In genomic region chr15:47717036-47717611, GRCh38 we compare ENCODE assay signal across 8 cellular contexts. TPM values are rescaled to one million over a fixed set of nuclear protein-coding genes. Genes with fewer than 3 reads are reported as not detected.
A peak's percentile ranks its signal among the peaks of the same experiment; 100 is the strongest.
DNase-seq lines count a peak whose midpoint lies in the region; ATAC-seq and TF ChIP-seq lines count a peak whose summit lies in the region.

A gene with protein sequence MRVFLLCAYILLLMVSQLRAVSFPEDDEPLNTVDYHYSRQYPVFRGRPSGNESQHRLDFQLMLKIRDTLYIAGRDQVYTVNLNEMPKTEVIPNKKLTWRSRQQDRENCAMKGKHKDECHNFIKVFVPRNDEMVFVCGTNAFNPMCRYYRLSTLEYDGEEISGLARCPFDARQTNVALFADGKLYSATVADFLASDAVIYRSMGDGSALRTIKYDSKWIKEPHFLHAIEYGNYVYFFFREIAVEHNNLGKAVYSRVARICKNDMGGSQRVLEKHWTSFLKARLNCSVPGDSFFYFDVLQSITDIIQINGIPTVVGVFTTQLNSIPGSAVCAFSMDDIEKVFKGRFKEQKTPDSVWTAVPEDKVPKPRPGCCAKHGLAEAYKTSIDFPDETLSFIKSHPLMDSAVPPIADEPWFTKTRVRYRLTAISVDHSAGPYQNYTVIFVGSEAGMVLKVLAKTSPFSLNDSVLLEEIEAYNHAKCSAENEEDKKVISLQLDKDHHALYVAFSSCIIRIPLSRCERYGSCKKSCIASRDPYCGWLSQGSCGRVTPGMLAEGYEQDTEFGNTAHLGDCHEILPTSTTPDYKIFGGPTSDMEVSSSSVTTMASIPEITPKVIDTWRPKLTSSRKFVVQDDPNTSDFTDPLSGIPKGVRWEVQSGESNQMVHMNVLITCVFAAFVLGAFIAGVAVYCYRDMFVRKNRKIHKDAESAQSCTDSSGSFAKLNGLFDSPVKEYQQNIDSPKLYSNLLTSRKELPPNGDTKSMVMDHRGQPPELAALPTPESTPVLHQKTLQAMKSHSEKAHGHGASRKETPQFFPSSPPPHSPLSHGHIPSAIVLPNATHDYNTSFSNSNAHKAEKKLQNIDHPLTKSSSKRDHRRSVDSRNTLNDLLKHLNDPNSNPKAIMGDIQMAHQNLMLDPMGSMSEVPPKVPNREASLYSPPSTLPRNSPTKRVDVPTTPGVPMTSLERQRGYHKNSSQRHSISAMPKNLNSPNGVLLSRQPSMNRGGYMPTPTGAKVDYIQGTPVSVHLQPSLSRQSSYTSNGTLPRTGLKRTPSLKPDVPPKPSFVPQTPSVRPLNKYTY (plus strand): TSS chr15:47717505. CDS start chr15:47759799, 42,294 bp downstream.

- H3K4me1 ChIP-seq in HAP-1, result peaks cover 29% of the 10 kb centered on the region

- no peaks in the 10 kb centered on the region for H3K36me3 ChIP-seq in HAP-1 (replicated peaks)

- TF ChIP-seq CTCF in dorsolateral prefrontal cortex (IDR thresholded peaks at IDR 0.05 in 54 of 56, conservative IDR thresholded peaks at IDR 0.05 in 2 of 56; ENCODE audit: low read depth in 1 of 56, partially characterized antibody in 56 of 56), result peak in 49 of 56 donors; percentile 5 to 75 (median 51)

- peaks cover 60% of the 10 kb centered on the region for H3K27me3 Mint-ChIP-seq in stimulated activated memory B cell treated with anti-CD40 and anti-IgM and Interleukin-4, amounts not matched to agents 10 μg/mL and 1 μg/mL and 100 μg/mL, for 72 hours
- peaks cover 42% of the 10 kb centered on the region for H3K27me3 Mint-ChIP-seq in activated CD8-positive, alpha-beta T cell treated with anti-CD3 and anti-CD28 coated beads, Interleukin-2, amount 10 ng/mL, durations not matched to agents 7 days and 5 days (ENCODE audit: low read depth)

- H3K36me3 Mint-ChIP-seq in stimulated activated memory B cell treated with anti-CD40 and anti-IgM and Interleukin-4, amounts not matched to agents 10 μg/mL and 1 μg/mL and 100 μg/mL, for 72 hours, result no peaks in the 10 kb centered on the region
- no peaks in the 10 kb centered on the region for H3K36me3 Mint-ChIP-seq in activated CD8-positive, alpha-beta T cell treated with anti-CD3 and anti-CD28 coated beads, Interleukin-2, amount 10 ng/mL, durations not matched to agents 7 days and 5 days (ENCODE audit: low read depth)

- peak within 1 kb of the TSS; percentile 53 for H3K4me3 ChIP-seq in HAP-1
- peak within 1 kb of the TSS; percentile 59 to 97 (median 85) for H3K4me3 ChIP-seq in dorsolateral prefrontal cortex

- H3K27ac ChIP-seq in dorsolateral prefrontal cortex, result peak within 1 kb of the TSS; percentile 85 to 98 (median 96)

- H3K27me3 ChIP-seq in HAP-1 (ENCODE audit: low read depth) (no peaks in the 10 kb centered on the region), dorsolateral prefrontal cortex (no peaks in the 10 kb centered on the region)

- ATAC-seq in left colon (peak; percentile 83), GM18858 (IDR thresholded peaks at IDR 0.05; ENCODE audit: unreplicated experiment) (no peak), GM18519 (IDR thresholded peaks at IDR 0.05; ENCODE audit: low FRiP score, unreplicated experiment) (no peak)
- no peak for ATAC-seq in stimulated activated memory B cell treated with anti-CD40 and anti-IgM and Interleukin-4, amounts not matched to agents 10 μg/mL and 1 μg/mL and 100 μg/mL, for 72 hours
- ATAC-seq in activated CD8-positive, alpha-beta T cell treated with anti-CD3 and anti-CD28 coated beads, Interleukin-2, amount 10 ng/mL, durations not matched to agents 7 days and 5 days, result no peak

- H3K27ac Mint-ChIP-seq in stimulated activated memory B cell treated with anti-CD40 and anti-IgM and Interleukin-4, amounts not matched to agents 10 μg/mL and 1 μg/mL and 100 μg/mL, for 72 hours, result no peak within 1 kb of the TSS
- H3K27ac Mint-ChIP-seq in activated CD8-positive, alpha-beta T cell treated with anti-CD3 and anti-CD28 coated beads, Interleukin-2, amount 10 ng/mL, durations not matched to agents 7 days and 5 days, result no peak within 1 kb of the TSS

- DNase-seq in HAP-1 (ENCODE audit: low spot score in 2 of 2) (peak; percentile 87 to 90), NCI-H524 treated with DMSO at 0.1 percent for 48 hours (lab: John Stamatoyannopoulos, UW) (peak; percentile 94), dorsolateral prefrontal cortex (peak; percentile 24 to 87 (median 78)), left colon (peak; percentile 59 to 77)
- DNase-seq in activated CD8-positive, alpha-beta T cell treated with anti-CD3 and anti-CD28 coated beads, Interleukin-2, amount 10 ng/mL, durations not matched to agents 7 days and 5 days, result no peak

- peaks cover 6% of the 10 kb centered on the region for H3K4me1 Mint-ChIP-seq in stimulated activated memory B cell treated with anti-CD40 and anti-IgM and Interleukin-4, amounts not matched to agents 10 μg/mL and 1 μg/mL and 100 μg/mL, for 72 hours
- H3K4me1 Mint-ChIP-seq in activated CD8-positive, alpha-beta T cell treated with anti-CD3 and anti-CD28 coated beads, Interleukin-2, amount 10 ng/mL, durations not matched to agents 7 days and 5 days (ENCODE audit: low read depth), result peaks cover 3% of the 10 kb centered on the region

- in situ Hi-C loops in HAP-1 (cut with MboI; ENCODE audit: low sequenced_read_pairs), result loop anchor here (25.0 kb wide), 2 partner anchors 270 to 570 kb away; no protein-coding TSS in a partner anchor

- H3K4me3 Mint-ChIP-seq in stimulated activated memory B cell treated with anti-CD40 and anti-IgM and Interleukin-4, amounts not matched to agents 10 μg/mL and 1 μg/mL and 100 μg/mL, for 72 hours, result peak within 1 kb of the TSS; percentile 39
- no peak within 1 kb of the TSS for H3K4me3 Mint-ChIP-seq in activated CD8-positive, alpha-beta T cell treated with anti-CD3 and anti-CD28 coated beads, Interleukin-2, amount 10 ng/mL, durations not matched to agents 7 days and 5 days

- POLR2A ChIA-PET in activated CD8-positive, alpha-beta T cell treated with anti-CD3 and anti-CD28 coated beads, Interleukin-2, amount 10 ng/mL, durations not matched to agents 7 days and 5 days (lab: Charles Lee), result no interaction called here

- H3K9me3 ChIP-seq in HAP-1, result no peaks in the 10 kb centered on the region

- H3K9me3 Mint-ChIP-seq in stimulated activated memory B cell treated with anti-CD40 and anti-IgM and Interleukin-4, amounts not matched to agents 10 μg/mL and 1 μg/mL and 100 μg/mL, for 72 hours, result no peaks in the 10 kb centered on the region
- no peaks in the 10 kb centered on the region for H3K9me3 Mint-ChIP-seq in activated CD8-positive, alpha-beta T cell treated with anti-CD3 and anti-CD28 coated beads, Interleukin-2, amount 10 ng/mL, durations not matched to agents 7 days and 5 days (ENCODE audit: insufficient read depth)

- intact Hi-C loops in dorsolateral prefrontal cortex (cut with DNase I) (loop anchor here (2.0 to 5.0 kb wide), 3 partner anchors 130 to 270 kb away; no protein-coding TSS in a partner anchor), left colon (cut with DNase I, micrococcal nuclease) (loop anchor here in 1 of 2 donors (10.0 kb wide), 1 partner anchor 268 kb away; no protein-coding TSS in a partner anchor)

- CTCF ChIA-PET in activated CD8-positive, alpha-beta T cell treated with anti-CD3 and anti-CD28 coated beads, Interleukin-2, amount 10 ng/mL, durations not matched to agents 7 days and 5 days (lab: Charles Lee), result interaction anchor here (0.6 to 0.7 kb wide), 2 partner anchors 1519 to 1802 kb away, joined by 3 to 4 read pairs; no protein-coding TSS in a partner anchor

RNA-seq across cellular contexts. Expression of the gene that starts here (rescaled TPM):
- total RNA-seq in dorsolateral prefrontal cortex, result 100 to 1,000 TPM in 2 of 120 experiments, 10 to 100 TPM in 118; 43.1 to 116 (median 68.1) TPM
- 10 to 100 TPM; 34.4 to 52.6 TPM for total RNA-seq in left colon
- total RNA-seq in activated CD8-positive, alpha-beta T cell treated with anti-CD3 and anti-CD28 coated beads, Interleukin-2, amount 10 ng/mL, durations not matched to agents 7 days and 5 days, result not detected

Comparison
In these comparisons a context has a peak if more than half of its experiments do, and no peak if none do; other contexts are left out.
1. RNA of the gene that starts here (total RNA-seq): 43.1 to 116 TPM in dorsolateral prefrontal cortex and 34.4 to 52.6 TPM in left colon; not detected in activated CD8-positive, alpha-beta T cell treated with anti-CD3 and anti-CD28 coated beads, Interleukin-2, amount 10 ng/mL, durations not matched to agents 7 days and 5 days; every median in the first group is over 10 times any median in the second.